8 cellular contexts compared by ENCODE assay signal in the genomic region with DNA sequence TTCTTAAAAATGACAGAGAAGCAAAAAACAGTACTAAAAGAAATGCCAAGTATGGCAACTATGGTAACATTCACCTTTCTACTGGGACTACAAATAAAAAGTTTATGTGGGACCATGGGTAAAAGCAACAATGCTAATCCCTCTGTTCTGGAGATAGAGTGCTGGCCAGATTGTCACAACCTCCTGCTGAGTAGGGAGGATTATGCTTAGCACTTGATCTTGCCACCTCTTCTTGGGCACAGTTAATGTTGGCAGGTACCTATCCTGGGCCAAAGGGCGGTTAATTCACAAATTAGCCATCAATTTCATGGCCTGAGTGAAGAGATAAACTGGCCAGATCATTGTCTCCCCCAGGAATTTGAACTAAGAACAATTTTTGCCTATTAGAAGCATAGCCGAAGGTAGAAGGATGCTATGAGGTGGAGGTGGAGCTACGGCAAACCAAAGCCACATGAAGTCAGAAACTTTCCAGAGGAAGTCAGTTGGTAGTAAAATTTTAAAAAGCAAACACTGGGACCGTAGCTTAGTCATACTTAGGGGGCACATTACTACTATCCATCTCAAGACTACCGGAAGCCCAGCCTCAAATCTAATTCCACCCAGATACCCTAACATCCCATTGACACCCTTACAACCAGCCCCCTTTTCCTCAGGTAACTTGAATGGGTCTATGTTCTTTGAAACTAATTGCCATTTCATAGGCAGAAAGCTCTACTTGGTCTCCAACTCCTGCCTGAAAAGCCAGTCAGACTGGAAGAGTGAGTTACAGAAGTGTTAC. TPM values are rescaled to one million over a fixed set of nuclear protein-coding genes. Genes with fewer than 3 reads are reported as not detected.
DNase-seq lines count a peak whose midpoint lies in the region; ATAC-seq and TF ChIP-seq lines count a peak whose summit lies in the region.

No MANE protein-coding gene starts in this region.

- peak overlapping the region; percentile 85 for H3K4me3 Mint-ChIP-seq in activated CD8-positive, alpha-beta T cell treated with anti-CD3 and anti-CD28 coated beads, Interleukin-2, amount 10 ng/mL, durations not matched to agents 7 days and 5 days

- peaks cover 39% of the 10 kb centered on the region for H3K36me3 Mint-ChIP-seq in activated CD8-positive, alpha-beta T cell treated with anti-CD3 and anti-CD28 coated beads, Interleukin-2, amount 10 ng/mL, durations not matched to agents 7 days and 5 days (ENCODE audit: low read depth)

- in situ Hi-C loops in G401 (cut with HindIII; ENCODE audit: low sequenced_read_pairs) = no loop called here

- no peaks in the 10 kb centered on the region for H3K9me3 Mint-ChIP-seq in activated CD8-positive, alpha-beta T cell treated with anti-CD3 and anti-CD28 coated beads, Interleukin-2, amount 10 ng/mL, durations not matched to agents 7 days and 5 days (ENCODE audit: insufficient read depth)

- H3K27ac Mint-ChIP-seq in activated CD8-positive, alpha-beta T cell treated with anti-CD3 and anti-CD28 coated beads, Interleukin-2, amount 10 ng/mL, durations not matched to agents 7 days and 5 days = peak overlapping the region; percentile 84

- peak; percentile 25 for ATAC-seq in HG02870 (IDR thresholded peaks at IDR 0.05; ENCODE audit: unreplicated experiment)
- peak; percentile 42 for ATAC-seq in activated CD8-positive, alpha-beta T cell treated with anti-CD3 and anti-CD28 coated beads, Interleukin-2, amount 10 ng/mL, durations not matched to agents 7 days and 5 days
- no peak for ATAC-seq in left lung
- ATAC-seq in GM21381 (IDR thresholded peaks at IDR 0.05; ENCODE audit: unreplicated experiment) = no peak

- DNase-seq in G401 (ENCODE audit: low spot score) (peak; percentile 31), left lung (no peak), DMS 273 treated with DMSO at 0.1 percent for 48 hours (lab: John Stamatoyannopoulos, UW) (no peak), globus pallidus (ENCODE audit: low spot score) (no peak), pons (ENCODE audit: low spot score) (no peak)
- DNase-seq in activated CD8-positive, alpha-beta T cell treated with anti-CD3 and anti-CD28 coated beads, Interleukin-2, amount 10 ng/mL, durations not matched to agents 7 days and 5 days = peak; percentile 64

- peaks cover 50% of the 10 kb centered on the region for H3K4me1 Mint-ChIP-seq in activated CD8-positive, alpha-beta T cell treated with anti-CD3 and anti-CD28 coated beads, Interleukin-2, amount 10 ng/mL, durations not matched to agents 7 days and 5 days (ENCODE audit: low read depth)

- no peaks in the 10 kb centered on the region for H3K27me3 ChIP-seq in left lung

- H3K27ac ChIP-seq in left lung = peak overlapping the region; percentile 69 to 98

- H3K4me3 ChIP-seq in left lung = no peak overlapping the region

- H3K36me3 ChIP-seq in left lung = peaks cover 2 to 27% of the 10 kb centered on the region in 2 donors

- no peak for TF ChIP-seq CTCF in left lung (IDR thresholded peaks at IDR 0.05)

- H3K4me1 ChIP-seq in left lung = peaks cover 17 to 28% of the 10 kb centered on the region in 2 donors

- POLR2A ChIA-PET in activated CD8-positive, alpha-beta T cell treated with anti-CD3 and anti-CD28 coated beads, Interleukin-2, amount 10 ng/mL, durations not matched to agents 7 days and 5 days (lab: Charles Lee) = interaction anchor here (0.6 to 2.3 kb wide), 9 partner anchors 8 to 1442 kb away, joined by 3 to 15 read pairs (median 4); a partner anchor contains a TSS

- no peaks in the 10 kb centered on the region for H3K27me3 Mint-ChIP-seq in activated CD8-positive, alpha-beta T cell treated with anti-CD3 and anti-CD28 coated beads, Interleukin-2, amount 10 ng/mL, durations not matched to agents 7 days and 5 days (ENCODE audit: low read depth)

- no peaks in the 10 kb centered on the region for H3K9me3 ChIP-seq in left lung

- CTCF ChIA-PET in activated CD8-positive, alpha-beta T cell treated with anti-CD3 and anti-CD28 coated beads, Interleukin-2, amount 10 ng/mL, durations not matched to agents 7 days and 5 days (lab: Charles Lee) = interaction anchor here (0.8 to 4.0 kb wide), 8 partner anchors 37 to 304 kb away, joined by 3 to 21 read pairs (median 3); a partner anchor contains a TSS

- intact Hi-C loops in left lung (cut with DNase I) = no loop called here

RNA-seq across cellular contexts. Expression of a gene that starts 2.7 kb away (rescaled TPM):
- 2.0 and 10.2 TPM in 2 replicates for total RNA-seq in G401 (2014; rRNA removed; shearing (Covaris generic))
- total RNA-seq in activated CD8-positive, alpha-beta T cell treated with anti-CD3 and anti-CD28 coated beads, Interleukin-2, amount 10 ng/mL, durations not matched to agents 7 days and 5 days = 10 to 100 TPM; 14.6 to 15.1 TPM
- total RNA-seq in left lung = 10 to 100 TPM in 1 of 2 donors, 1 to 10 TPM in 1; 9.5 to 10.8 TPM

Comparison
In these comparisons a context has a peak if more than half of its experiments do, and no peak if none do; other contexts are left out.
1. DNase-seq: peak in G401 (single experiment) and activated CD8-positive, alpha-beta T cell treated with anti-CD3 and anti-CD28 coated beads, Interleukin-2, amount 10 ng/mL, durations not matched to agents 7 days and 5 days (single experiment); none in left lung (0 of 2), DMS 273 treated with DMSO at 0.1 percent for 48 hours (single experiment), globus pallidus (single experiment) and pons (single experiment).
2. ATAC-seq: peak in HG02870 (single experiment) and activated CD8-positive, alpha-beta T cell treated with anti-CD3 and anti-CD28 coated beads, Interleukin-2, amount 10 ng/mL, durations not matched to agents 7 days and 5 days (single experiment); none in left lung (single experiment) and GM21381 (single experiment).